In the genomic region with DNA sequence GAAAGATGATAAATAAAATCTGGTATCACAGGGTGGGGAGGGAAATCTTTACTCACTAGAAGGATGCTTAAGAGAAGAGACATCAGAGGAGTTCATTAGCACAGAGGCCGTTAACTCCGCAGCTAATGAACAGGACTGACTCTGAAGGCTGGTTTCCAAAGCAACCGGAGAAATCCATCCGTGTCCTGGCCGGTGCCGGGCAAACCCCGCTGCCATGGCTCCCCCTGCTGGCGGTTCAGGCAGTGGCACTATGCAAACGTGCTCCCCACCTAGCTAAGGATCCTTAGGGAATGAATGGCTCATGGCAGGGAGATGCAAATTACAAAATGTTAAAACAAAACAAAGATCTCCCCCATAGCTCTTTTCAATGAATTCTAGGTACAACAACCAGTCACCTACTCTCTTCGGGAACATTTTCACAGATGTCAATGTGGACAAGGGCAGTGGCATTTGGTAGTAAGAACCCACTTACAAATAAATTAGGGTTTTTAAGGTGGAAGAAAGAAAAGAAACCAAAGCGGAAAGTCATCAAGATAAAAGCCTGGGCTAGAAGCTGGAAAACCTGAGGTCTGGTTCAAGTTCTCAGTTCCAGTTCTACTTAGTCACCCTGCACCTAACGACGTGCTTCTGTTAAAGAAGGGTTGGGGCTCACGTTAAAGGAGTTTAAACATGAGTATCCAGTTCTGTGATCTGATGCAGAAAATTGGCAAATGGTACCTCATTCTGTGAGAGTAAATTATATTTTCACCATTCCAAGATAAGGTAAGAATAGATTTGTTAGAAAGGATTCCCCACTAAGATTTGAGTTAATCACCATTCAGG, we compare ENCODE assay signal across 8 cellular contexts.
DNase-seq lines count a peak whose midpoint lies in the region; ATAC-seq, FAIRE-seq and TF ChIP-seq lines count a peak whose summit lies in the region.

No MANE protein-coding gene starts in this region.

- H3K9me3 ChIP-seq in BE2C (no peaks in the 10 kb centered on the region), small intestine (ENCODE audit: control insufficient read depth, low read depth) (no peaks in the 10 kb centered on the region)

- peak; percentile 76 for ATAC-seq in GM19035 (IDR thresholded peaks at IDR 0.05; ENCODE audit: unreplicated experiment)
- ATAC-seq in HG03460 (IDR thresholded peaks at IDR 0.05; ENCODE audit: unreplicated experiment): no peak

- H4K20me1 ChIP-seq in KMS-11 (ENCODE audit: insufficient read depth): no peaks in the 10 kb centered on the region

- H3K4me3 ChIP-seq in BE2C (ENCODE audit: low read depth, low read length) (no peak overlapping the region), KMS-11 (IDR thresholded peaks at IDR 0.05; ENCODE audit: insufficient read depth, low read depth, low read length) (no peak overlapping the region), small intestine (ENCODE audit: low read depth in 1 of 2, low read length in 2 of 2) (no peak overlapping the region)

- H3K9ac ChIP-seq in KMS-11: no peak overlapping the region

- H3K4me1 ChIP-seq in BE2C: no peaks in the 10 kb centered on the region
- no peaks in the 10 kb centered on the region for H3K4me1 ChIP-seq in KMS-11 (ENCODE audit: low read depth, poor library complexity, severe bottlenecking)
- no peaks in the 10 kb centered on the region for H3K4me1 ChIP-seq in small intestine (ENCODE audit: control insufficient read depth in 2 of 2, insufficient read depth in 1 of 2, low read depth in 1 of 2, low read length in 1 of 2)

- H3K4me2 ChIP-seq in KMS-11: no peak overlapping the region

- WGBS in small intestine, 3 donors: 31 to 33% (median 31%) methylated on average over 14 of the region's 14 CpGs

- TF ChIP-seq CTCF in BE2C (IDR thresholded peaks at IDR 0.05; ENCODE audit: low read depth, low read length) (peak; percentile 94), KMS-11 (conservative IDR thresholded peaks at IDR 0.05; ENCODE audit: low read depth, low read length) (peak; percentile 91)

- H2AFZ ChIP-seq in KMS-11 (ENCODE audit: low read depth): no peak overlapping the region

- H3K27ac ChIP-seq in KMS-11: no peak overlapping the region
- H3K27ac ChIP-seq in small intestine (ENCODE audit: low read depth in 1 of 2, low read length in 1 of 2): no peak overlapping the region

- FAIRE-seq in small intestine (lab: Jason Lieb, UNC): no peak

- no peaks in the 10 kb centered on the region for H3K79me2 ChIP-seq in KMS-11 (ENCODE audit: insufficient read depth, low read depth)

- no peaks in the 10 kb centered on the region for H3K36me3 ChIP-seq in BE2C
- H3K36me3 ChIP-seq in KMS-11 (ENCODE audit: insufficient read depth): no peaks in the 10 kb centered on the region
- peaks cover 0 to 5% of the 10 kb centered on the region in 2 donors for H3K36me3 ChIP-seq in small intestine (ENCODE audit: control insufficient read depth in 2 of 2, insufficient read depth in 2 of 2, low read length in 2 of 2)

- DNase-seq in BE2C (peak; percentile 84), T-helper 9 cell (peak; percentile 40), astrocyte of the hippocampus (ENCODE audit: low read depth, low spot score) (peak; percentile 84), iPS DF 19.7 (ENCODE audit: low read depth, low spot score) (peak; percentile 42), small intestine (peak; percentile 60)

- H3K27me3 ChIP-seq in BE2C: no peaks in the 10 kb centered on the region
- no peaks in the 10 kb centered on the region for H3K27me3 ChIP-seq in KMS-11 (ENCODE audit: insufficient read depth, low read depth)
- no peaks in the 10 kb centered on the region for H3K27me3 ChIP-seq in small intestine (ENCODE audit: control insufficient read depth in 2 of 2, insufficient read depth in 2 of 2, low read length in 2 of 2)
